8 cellular contexts compared by ENCODE assay signal in the genomic region with DNA sequence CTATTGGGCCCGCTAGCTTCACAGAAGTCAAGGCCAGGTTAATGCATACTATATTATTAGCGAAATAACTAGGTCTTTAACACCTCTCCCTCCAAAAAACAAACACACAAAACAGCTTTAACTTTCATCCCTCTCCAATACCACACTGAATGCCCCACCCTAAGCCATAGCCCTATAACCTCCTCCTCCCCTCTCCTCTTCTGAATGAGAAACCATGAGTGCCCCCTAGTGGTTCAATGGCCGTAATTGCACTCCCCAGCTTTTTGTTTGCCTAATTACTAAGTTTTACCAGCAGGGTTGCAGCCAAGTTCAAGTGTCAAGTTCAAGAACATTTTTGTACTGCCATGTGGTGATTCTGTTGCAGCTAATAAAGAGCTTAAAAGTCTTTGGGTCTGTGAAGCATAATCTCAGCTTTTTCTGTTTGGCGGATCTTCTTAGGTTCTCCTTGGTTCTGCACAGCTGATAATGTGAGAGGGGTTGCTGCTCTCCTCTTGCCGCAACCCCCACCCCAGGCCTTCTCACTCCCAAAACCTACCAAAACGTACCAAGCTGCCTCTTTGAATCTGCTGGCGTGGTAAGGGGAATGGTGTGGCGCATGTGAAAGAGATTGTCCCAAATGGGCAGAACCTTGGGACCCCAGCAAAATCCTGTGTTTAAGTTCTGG. TPM values are rescaled to one million over a fixed set of nuclear protein-coding genes. Genes with fewer than 3 reads are reported as not detected.
DNase-seq lines count a peak whose midpoint lies in the region; ATAC-seq and TF ChIP-seq lines count a peak whose summit lies in the region.

No MANE protein-coding gene starts in this region.

- no peak overlapping the region for H3K4me3 Mint-ChIP-seq in activated B cell treated with CpG ODN at 0.5 μM for 24 hours

- POLR2A ChIA-PET in activated B cell treated with CpG ODN at 0.5 μM for 24 hours (lab: Charles Lee), result interaction anchor here (0.6 kb wide), 1 partner anchor 648 kb away, joined by 3 read pairs; a partner anchor contains a TSS

- CTCF ChIA-PET in activated B cell treated with CpG ODN at 0.5 μM for 24 hours (lab: Charles Lee), result interaction anchor here (0.9 to 4.7 kb wide), 18 partner anchors 10 to 1049 kb away, joined by 3 to 46 read pairs (median 4); no protein-coding TSS in a partner anchor

- H3K4me3 ChIP-seq in cardiac fibroblast (replicated peaks in 1 of 2; ENCODE audit: low read depth in 2 of 2, low read length in 2 of 2), result no peak overlapping the region

- H3K9me3 Mint-ChIP-seq in activated B cell treated with CpG ODN at 0.5 μM for 24 hours, result no peaks in the 10 kb centered on the region

- no peak overlapping the region for H3K27ac Mint-ChIP-seq in activated B cell treated with CpG ODN at 0.5 μM for 24 hours

- H3K36me3 Mint-ChIP-seq in activated B cell treated with CpG ODN at 0.5 μM for 24 hours (ENCODE audit: low read depth), result no peaks in the 10 kb centered on the region

- ATAC-seq in Right ventricle myocardium inferior (peak; percentile 74), HG03108 (IDR thresholded peaks at IDR 0.05; ENCODE audit: unreplicated experiment) (peak; percentile 59), activated B cell treated with CpG ODN at 0.5 μM for 24 hours (ENCODE audit: low read depth) (peak; percentile 97)

- no peak for DNase-seq in Right ventricle myocardium inferior (ENCODE audit: missing footprints)
- DNase-seq in cardiac septum (ENCODE audit: low spot score), result no peak
- DNase-seq in NCI-H226, result peak; percentile 51
- peak; percentile 30 for DNase-seq in activated B cell treated with CpG ODN at 0.5 μM for 24 hours
- peak; percentile 91 to 92 for DNase-seq in cardiac fibroblast (ENCODE audit: low read depth in 2 of 2)
- DNase-seq in kidney glomerular epithelial cell (lab: John Stamatoyannopoulos, UW), result peak; percentile 63
- peak; percentile 49 for DNase-seq in stimulated activated CD4-positive, alpha-beta T cell treated with anti-CD3 and anti-CD28 coated beads, Interleukin-2, amount 100 ng/mL, for 4 hours (ENCODE audit: low read depth)

- H3K27me3 Mint-ChIP-seq in activated B cell treated with CpG ODN at 0.5 μM for 24 hours, result no peaks in the 10 kb centered on the region

- intact Hi-C loops in Right ventricle myocardium inferior (cut with DNase I) (loop anchor here (2.0 to 5.0 kb wide), 4 partner anchors 120 to 500 kb away; no protein-coding TSS in a partner anchor), cardiac septum (cut with DNase I) (loop anchor here (2.0 kb wide), 2 partner anchors 399 to 501 kb away; no protein-coding TSS in a partner anchor), activated B cell treated with CpG ODN at 0.5 μM for 24 hours (cut with micrococcal nuclease) (loop anchor here (1.0 to 5.0 kb wide), 6 partner anchors 398 to 1665 kb away; a partner anchor contains a TSS)

- TF ChIP-seq CTCF in activated B cell treated with CpG ODN at 0.5 μM for 24 hours (IDR thresholded peaks at IDR 0.05) (peak; percentile 84), cardiac fibroblast (IDR thresholded peaks at IDR 0.05; ENCODE audit: low read depth, low read length) (peak; percentile 88)

- no peaks in the 10 kb centered on the region for H3K4me1 Mint-ChIP-seq in activated B cell treated with CpG ODN at 0.5 μM for 24 hours

RNA-seq across cellular contexts. Expression of a gene that starts 57.9 kb away (rescaled TPM):
- total RNA-seq in Right ventricle myocardium inferior (11.7 TPM), cardiac septum (15.9 TPM), activated B cell treated with CpG ODN at 0.5 μM for 24 hours (109 and 124 TPM in 2 replicates)

Comparison
In these comparisons a context has a peak if more than half of its experiments do, and no peak if none do; other contexts are left out.
1. DNase-seq: peak in NCI-H226 (single experiment), activated B cell treated with CpG ODN at 0.5 μM for 24 hours (single experiment), cardiac fibroblast (2 of 2), kidney glomerular epithelial cell (single experiment) and stimulated activated CD4-positive, alpha-beta T cell treated with anti-CD3 and anti-CD28 coated beads, Interleukin-2, amount 100 ng/mL, for 4 hours (single experiment); none in Right ventricle myocardium inferior (single experiment) and cardiac septum (single experiment).
2. Peak in every context shown above with its lines, with median percentiles within 50 percentile points of each other: ATAC-seq.